ENCODE assay signal across 24 cellular contexts in the genomic region with DNA sequence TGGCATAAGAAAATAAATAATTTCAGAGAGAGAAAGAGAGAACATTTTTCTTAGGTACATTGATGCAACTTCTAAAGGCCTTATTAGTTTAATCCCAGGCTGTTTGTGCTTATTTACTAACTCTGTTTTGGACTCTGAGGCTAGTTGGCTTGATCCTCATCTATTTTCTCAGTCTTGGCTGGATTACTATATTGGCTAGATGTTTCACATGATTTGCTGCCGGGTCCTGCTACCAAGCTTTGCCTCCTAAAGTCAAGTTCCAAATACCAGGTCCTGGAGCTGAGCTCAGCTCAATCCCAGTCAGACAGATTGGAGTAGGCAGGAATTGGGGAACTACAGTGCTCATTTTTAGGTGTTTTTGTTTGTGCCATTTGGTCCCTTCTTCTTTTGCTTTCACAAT.
"Had no signal": no experiment of that assay in that cellular context is flagged by ENCODE, and none has a peak within 500 bp of the region (broad histone marks: within the 10 kb centered on the region; RNA-seq: fewer than 3 reads in every experiment).

No MANE protein-coding gene starts in this region.

- H3K9me3 Mint-ChIP-seq: activated CD4-positive, alpha-beta memory T cell treated with anti-CD3 and anti-CD28 coated beads, Interleukin-2, amount 10 ng/mL, durations not matched to agents 7 days and 5 days; activated T-cell treated with anti-CD3 and anti-CD28 coated beads, Interleukin-2, amount 50 U/mL, for 4 hours had no signal

- H3K36me3 Mint-ChIP-seq: activated naive CD8-positive, alpha-beta T cell had no signal

- H3K27ac Mint-ChIP-seq: activated CD4-positive, alpha-beta memory T cell treated with anti-CD3 and anti-CD28 coated beads, Interleukin-2, amount 10 ng/mL, durations not matched to agents 7 days and 5 days; activated CD4-positive, alpha-beta T cell treated with anti-CD3 and anti-CD28 coated beads, Interleukin-2, amount 10 ng/mL, durations not matched to agents 7 days and 5 days; activated naive CD8-positive, alpha-beta T cell; activated T-helper 17 cell treated with anti-CD3 and anti-CD28 coated beads, Interleukin-2, amount 50 U/mL, for 72 hours had no signal

- H3K27ac ChIP-seq: body of pancreas, colonic mucosa, esophagus muscularis mucosa, foreskin keratinocyte, gastrocnemius medialis, heart left ventricle had no signal

- H3K4me3 Mint-ChIP-seq: activated CD4-positive, alpha-beta memory T cell treated with anti-CD3 and anti-CD28 coated beads, Interleukin-2, amount 10 ng/mL, durations not matched to agents 7 days and 5 days; activated CD4-positive, alpha-beta T cell treated with anti-CD3 and anti-CD28 coated beads, Interleukin-2, amount 10 ng/mL, durations not matched to agents 7 days and 5 days; activated naive CD8-positive, alpha-beta T cell; activated T-cell treated with anti-CD3 and anti-CD28 coated beads, Interleukin-2, amount 50 U/mL, for 4 hours; activated T-helper 17 cell treated with anti-CD3 and anti-CD28 coated beads, Interleukin-2, amount 50 U/mL, for 72 hours had no signal

- H3K27me3 Mint-ChIP-seq: activated naive CD8-positive, alpha-beta T cell had no signal

- DNase-seq: activated CD4-positive, alpha-beta memory T cell treated with anti-CD3 and anti-CD28 coated beads, Interleukin-2, amount 10 ng/mL, durations not matched to agents 7 days and 5 days; activated CD4-positive, alpha-beta T cell treated with anti-CD3 and anti-CD28 coated beads for 1 hour; activated CD4-positive, alpha-beta T cell treated with anti-CD3 and anti-CD28 coated beads for 4 hours; activated CD4-positive, alpha-beta T cell treated with anti-CD3 and anti-CD28 coated beads, Interleukin-2, amount 10 ng/mL, durations not matched to agents 7 days and 5 days; activated CD4-positive, alpha-beta T cell treated with anti-CD3 and anti-CD28 coated beads, Interleukin-2, amount 50 U/mL, for 4 hours; activated effector memory CD4-positive, alpha-beta T cell treated with Interleukin-2 at 50 U/mL for 16 hours; activated gamma-delta T cell treated with Interleukin-2 at 50 U/mL for 16 hours; activated naive CD4-positive, alpha-beta T cell treated with anti-CD3 and anti-CD28 coated beads, Interleukin-2, amount 50 U/mL, for 16 hours; activated naive CD4-positive, alpha-beta T cell treated with Interleukin-2 at 50 U/mL for 16 hours; activated T-cell treated with anti-CD3 and anti-CD28 coated beads, Interleukin-2, amount 50 U/mL, for 4 hours; amniotic stem cell; body of pancreas; caudate nucleus; colonic mucosa; effector CD8-positive, alpha-beta T cell; erythroblast; foreskin keratinocyte; gastrocnemius medialis; glutamatergic neuron; heart left ventricle; T-helper 2 cell had no signal

- ATAC-seq: activated T-cell treated with anti-CD3 and anti-CD28 coated beads, Interleukin-2, amount 50 U/mL, for 4 hours; activated T-helper 17 cell treated with anti-CD3 and anti-CD28 coated beads, Interleukin-2, amount 50 U/mL, for 72 hours; body of pancreas; foreskin keratinocyte; gastrocnemius medialis; heart left ventricle had no signal

- H3K9me3 ChIP-seq: colonic mucosa, gastrocnemius medialis had no signal

- H3K4me3 ChIP-seq: body of pancreas, colonic mucosa, esophagus muscularis mucosa, gastrocnemius medialis, heart left ventricle had no signal

- H3K36me3 ChIP-seq: colonic mucosa, esophagus muscularis mucosa, gastrocnemius medialis, heart left ventricle had no signal

- H3K4me1 Mint-ChIP-seq: activated CD4-positive, alpha-beta memory T cell treated with anti-CD3 and anti-CD28 coated beads, Interleukin-2, amount 10 ng/mL, durations not matched to agents 7 days and 5 days; activated CD4-positive, alpha-beta T cell treated with anti-CD3 and anti-CD28 coated beads, Interleukin-2, amount 10 ng/mL, durations not matched to agents 7 days and 5 days; activated T-helper 17 cell treated with anti-CD3 and anti-CD28 coated beads, Interleukin-2, amount 50 U/mL, for 72 hours had no signal

- H3K27me3 ChIP-seq: body of pancreas, colonic mucosa, esophagus muscularis mucosa, foreskin keratinocyte, gastrocnemius medialis, heart left ventricle had no signal

- H3K4me1 ChIP-seq: body of pancreas, colonic mucosa, esophagus muscularis mucosa, foreskin keratinocyte, gastrocnemius medialis, heart left ventricle had no signal
